ENCODE assay signal across 8 cellular contexts in the genomic region with DNA sequence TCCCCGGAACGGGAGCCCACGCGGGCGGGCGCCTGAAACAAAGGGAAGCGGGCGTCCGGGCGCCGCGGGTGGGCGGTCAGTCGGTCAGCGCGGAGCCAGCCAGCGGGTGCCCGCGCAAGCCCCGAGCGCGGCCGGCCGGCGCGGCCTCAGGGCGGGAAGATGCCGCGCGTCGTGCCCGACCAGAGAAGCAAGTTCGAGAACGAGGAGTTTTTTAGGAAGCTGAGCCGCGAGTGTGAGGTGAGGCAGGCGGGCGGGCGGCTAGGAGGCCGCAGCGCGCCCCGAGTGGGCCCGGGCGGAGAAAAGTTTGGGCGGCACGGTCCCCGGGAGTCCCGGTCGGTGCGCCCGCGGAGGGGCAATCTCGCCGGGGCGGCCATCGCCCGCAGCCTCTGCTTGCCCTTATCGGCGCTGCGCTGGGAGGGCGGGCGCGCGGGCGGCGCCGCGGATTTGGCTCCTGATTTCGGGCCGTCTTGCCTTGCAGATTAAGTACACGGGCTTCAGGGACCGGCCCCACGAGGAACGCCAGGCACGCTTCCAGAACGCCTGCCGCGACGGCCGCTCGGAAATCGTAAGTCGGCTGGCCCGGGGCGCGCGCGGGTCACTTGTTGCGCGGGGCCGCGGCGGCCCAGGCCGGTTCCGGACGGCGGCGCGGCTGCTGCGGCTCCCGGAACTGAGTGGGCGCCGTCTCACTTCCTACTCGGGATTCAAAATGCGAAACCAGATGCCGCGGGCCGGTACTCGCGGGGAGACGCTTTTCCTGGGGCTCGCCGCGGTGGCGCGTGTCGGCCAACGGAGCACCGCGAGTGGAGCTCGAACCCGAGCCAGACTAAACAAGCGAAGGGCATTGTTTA. TPM values are rescaled to one million over a fixed set of nuclear protein-coding genes. Genes with fewer than 3 reads are reported as not detected.
DNase-seq lines count a peak whose midpoint lies in the region; ATAC-seq and TF ChIP-seq lines count a peak whose summit lies in the region.

No MANE protein-coding gene starts in this region.

- peak overlapping the region; percentile 78 for H3K4me3 ChIP-seq in AG04449 (ENCODE audit: low read depth, low read length)
- H3K4me3 ChIP-seq in adipocyte (ENCODE audit: low read length), result peak overlapping the region; percentile 95
- peak overlapping the region; percentile 98 for H3K4me3 ChIP-seq in urinary bladder (ENCODE audit: low read depth, low read length)

- POLR2A ChIA-PET in AG04449 (lab: Yijun Ruan, JAX), result no interaction called here

- ATAC-seq in GM18873 (IDR thresholded peaks at IDR 0.05; ENCODE audit: low FRiP score, unreplicated experiment) (peak; percentile 33), HG03135 (IDR thresholded peaks at IDR 0.05; ENCODE audit: unreplicated experiment) (peak; percentile 40), SK-N-SH treated with all-trans-retinoic acid at 6 μM for 48 hours (peak; percentile 62), left cardiac atrium (peak; percentile 71 to 73)

- H3K27me3 ChIP-seq in adipocyte (replicated peaks; ENCODE audit: control insufficient read depth, insufficient read depth, low read length), result no peaks in the 10 kb centered on the region

- intact Hi-C loops in left cardiac atrium (cut with DNase I), result no loop called here
- intact Hi-C loops in posterior vena cava (cut with DNase I), result loop anchor here in 1 of 2 donors (1.0 kb wide), 1 partner anchor 42 kb away; no protein-coding TSS in a partner anchor

- H3K9ac ChIP-seq in adipocyte (ENCODE audit: low read length), result peak overlapping the region; percentile 94

- peak overlapping the region; percentile 98 for H3K27ac ChIP-seq in urinary bladder (ENCODE audit: low read depth)

- CTCF ChIA-PET in AG04449 (lab: Yijun Ruan, JAX), result interaction anchor here (1.4 to 4.2 kb wide), 7 partner anchors 11 to 126 kb away, joined by 4 to 41 read pairs (median 15); no protein-coding TSS in a partner anchor

- H3K9me3 ChIP-seq in adipocyte (ENCODE audit: control insufficient read depth, low read length), result no peaks in the 10 kb centered on the region

- H3K36me3 ChIP-seq in adipocyte (ENCODE audit: control insufficient read depth, insufficient read depth, low read length, severe bottlenecking), result no peaks in the 10 kb centered on the region
- H3K36me3 ChIP-seq in urinary bladder (ENCODE audit: insufficient read depth), result no peaks in the 10 kb centered on the region

- WGBS in urinary bladder, result under 1% methylated on average over 124 of the region's 124 CpGs

- no peak for TF ChIP-seq CTCF in AG04449 (IDR thresholded peaks at IDR 0.05; ENCODE audit: insufficient read depth, low read length, missing control alignments)

- DNase-seq in AG04449 (ENCODE audit: low read depth, low spot score), result no peak
- peak; percentile 87 for DNase-seq in adipocyte (ENCODE audit: low read depth)
- peak; percentile 79 for DNase-seq in left cardiac atrium
- peak; percentile 93 for DNase-seq in posterior vena cava (ENCODE audit: low spot score)

- H3K4me1 ChIP-seq in adipocyte (ENCODE audit: control insufficient read depth, insufficient read depth, low read length) (peaks cover 26% of the 10 kb centered on the region), urinary bladder (ENCODE audit: insufficient read depth) (no peaks in the 10 kb centered on the region)

TF ChIP-seq in SK-N-SH treated with all-trans-retinoic acid at 6 μM for 48 hours, 23 proteins besides CTCF, POLR2A, EP300 and RAD21:
- TF ChIP-seq ZFP3 (CRISPR knock-in tag; IDR thresholded peaks at IDR 0.05), result 0 out of 2 replicates have a peak, but pooled peaks have one; percentile 35
- no peak for TF ChIP-seq CSDC2 (CRISPR knock-in tag; IDR thresholded peaks at IDR 0.05)

RNA-seq across cellular contexts. Expression of gene CBFB, which starts 0.5 kb away (rescaled TPM):
- total RNA-seq in left cardiac atrium (10 to 100 TPM; 29.2 to 34.6 TPM), posterior vena cava (10 to 100 TPM; 39.7 to 42.0 TPM), urinary bladder (62.5 TPM)
- polyA plus RNA-seq in urinary bladder, result 19.3 TPM

RNA-seq across cellular contexts. Expression of gene CES4A, which starts 41.1 kb away (rescaled TPM):
- 1 to 10 TPM; 5.2 to 8.5 TPM for total RNA-seq in left cardiac atrium
- 1 to 10 TPM; 2.8 to 7.4 TPM for total RNA-seq in posterior vena cava
- 4.9 TPM for total RNA-seq in urinary bladder
- 4.0 TPM for polyA plus RNA-seq in urinary bladder
